In the genomic region with DNA sequence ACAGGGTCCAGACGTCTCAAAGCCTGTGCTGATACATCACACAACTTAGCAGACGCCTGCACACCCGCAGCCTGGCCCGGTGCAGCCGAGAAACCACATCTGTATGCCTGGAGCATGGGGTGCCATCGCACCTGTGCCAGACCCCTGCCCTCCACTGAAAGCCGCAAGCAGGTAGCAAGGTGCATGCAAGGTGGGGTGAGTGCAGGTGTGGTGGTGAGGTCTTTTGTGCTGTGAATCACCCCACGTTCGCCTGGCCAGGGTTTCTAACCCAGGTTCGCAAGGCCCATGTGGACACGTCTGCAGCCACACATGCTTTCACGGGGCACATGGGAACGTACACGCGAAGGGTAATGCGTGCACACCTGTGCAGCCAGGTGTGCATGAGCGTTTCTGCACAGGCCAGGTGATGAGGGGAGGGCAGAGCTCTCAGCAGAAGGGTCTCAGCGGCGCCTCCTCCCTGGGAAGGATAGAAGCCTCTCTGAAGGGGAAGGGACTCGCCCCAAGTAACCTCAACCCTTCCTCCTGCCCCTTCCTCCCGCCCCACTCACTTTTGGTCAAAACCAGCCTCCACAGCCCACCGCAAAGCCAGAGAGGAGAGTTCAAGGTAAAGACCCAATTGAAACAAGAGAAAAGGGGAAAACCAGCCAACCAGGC, we compare ENCODE assay signal across 28 cellular contexts. TPM values are rescaled to one million over a fixed set of nuclear protein-coding genes. Genes with fewer than 3 reads are reported as not detected.
"Had no signal": no experiment of that assay in that cellular context is flagged by ENCODE, and none has a peak within 500 bp of the region (broad histone marks: within the 10 kb centered on the region; RNA-seq: fewer than 3 reads in every experiment).

No MANE protein-coding gene starts in this region.

- H3K4me3 ChIP-seq: ascending aorta, lung, neural progenitor cell, stomach, tibial artery, upper lobe of right lung had no signal

- H3K36me3 ChIP-seq: neural progenitor cell had no signal

- FAIRE-seq: small intestine had no signal

- H3K4me1 ChIP-seq: ascending aorta had no signal

- H3K9me3 ChIP-seq: ascending aorta, stomach, tibial artery, upper lobe of right lung had no signal

- H2AFZ ChIP-seq: neural progenitor cell had no signal

- H3K27me3 ChIP-seq: ascending aorta, neural progenitor cell, stomach, tibial artery, upper lobe of right lung had no signal

- H3K27ac ChIP-seq: ascending aorta, neural progenitor cell, stomach, tibial artery, upper lobe of right lung had no signal

- H3K9ac ChIP-seq: neural progenitor cell had no signal

- DNase-seq: activated CD4-positive, alpha-beta T cell treated with anti-CD3 and anti-CD28 coated beads for 4 hours; activated CD4-positive, alpha-beta T cell treated with anti-CD3 and anti-CD28 coated beads, Interleukin-2, amount 50 U/mL, for 48 hours; activated CD8-positive, alpha-beta memory T cell treated with anti-CD3 and anti-CD28 coated beads for 24 hours; activated gamma-delta T cell; activated naive CD4-positive, alpha-beta T cell treated with anti-CD3 and anti-CD28 coated beads, Interleukin-2, amount 10 ng/mL, durations not matched to agents 7 days and 5 days; activated naive CD8-positive, alpha-beta T cell treated with anti-CD3 and anti-CD28 coated beads, Interleukin-2, amount 10 ng/mL, durations not matched to agents 7 days and 5 days; cortex of kidney; foreskin fibroblast; hippocampal formation; immature natural killer cell; kidney glomerular epithelial cell; mesendoderm; natural killer cell; small intestine; stimulated activated CD4-positive, alpha-beta T cell treated with anti-CD3 and anti-CD28 coated beads, Interleukin-1b, Interleukin-23, amount 100 ng/mL, for 48 hours; stimulated activated naive B cell treated with anti-CD40 and anti-IgM and Interleukin-4, amounts not matched to agents 10 μg/mL and 1 μg/mL and 100 μg/mL, for 72 hours; stomach; T-helper 1 cell; upper lobe of right lung had no signal

RNA-seq across cellular contexts. Expression of gene APOBEC3H, which starts 36.0 kb away (rescaled TPM):
- total RNA-seq: ascending aorta, cardiac septum, cerebellum, esophagus mucosa, left lobe of liver, lung, progenitor cell of endocrine pancreas had no signal
